In the genomic region with DNA sequence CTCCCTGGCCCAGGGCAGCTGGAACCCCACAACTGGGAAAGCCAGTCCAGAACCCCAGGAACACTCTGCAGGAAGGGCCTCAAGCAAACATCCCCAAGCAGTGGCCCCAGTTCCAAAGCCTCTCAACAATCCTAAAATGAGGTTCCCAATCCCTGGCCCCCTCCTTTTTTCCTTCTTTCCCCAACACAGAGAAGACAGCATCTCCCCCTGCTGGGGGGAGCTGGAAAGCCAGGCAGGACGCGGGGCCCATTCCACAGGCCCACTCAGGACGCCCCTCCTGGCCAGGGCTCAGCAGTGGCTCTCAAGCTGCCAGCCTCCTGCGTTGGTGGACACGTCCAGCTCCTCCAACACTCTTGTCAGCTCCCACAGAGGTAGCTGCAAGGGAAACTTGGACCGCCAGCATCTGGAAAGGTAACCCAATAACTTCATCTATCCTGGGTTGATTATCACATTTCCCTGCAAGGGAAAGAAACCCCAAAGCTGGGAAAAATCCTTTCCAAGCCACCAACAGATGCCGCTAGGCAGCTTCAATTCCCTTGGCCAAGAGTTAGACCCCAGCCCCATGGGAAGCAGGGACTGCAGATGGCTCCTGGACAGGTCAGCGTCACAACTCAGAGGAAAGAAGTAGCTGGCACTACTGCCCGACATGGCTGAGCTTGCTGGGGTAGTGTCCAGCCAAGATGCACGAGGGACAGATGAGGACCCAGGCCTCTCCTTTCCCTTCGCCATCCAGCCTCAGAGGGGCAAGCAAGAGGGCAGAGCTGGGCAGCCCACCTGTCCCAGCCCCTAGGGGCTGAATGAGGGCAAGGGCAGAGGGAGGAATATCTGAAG, we compare ENCODE assay signal across 8 cellular contexts. TPM values are rescaled to one million over a fixed set of nuclear protein-coding genes. Genes with fewer than 3 reads are reported as not detected.
A peak's percentile ranks its signal among the peaks of the same experiment; 100 is the strongest.
DNase-seq lines count a peak whose midpoint lies in the region; ATAC-seq and TF ChIP-seq lines count a peak whose summit lies in the region.

No MANE protein-coding gene starts in this region.

- H3K9me3 Mint-ChIP-seq in osteocyte (ENCODE audit: unreplicated experiment) = no peaks in the 10 kb centered on the region

- peaks cover 8% of the 10 kb centered on the region for H3K36me3 Mint-ChIP-seq in osteocyte (ENCODE audit: unreplicated experiment)

- no peak overlapping the region for H3K27ac Mint-ChIP-seq in osteocyte (ENCODE audit: unreplicated experiment)

- DNase-seq in activated CD4-positive, alpha-beta T cell treated with anti-CD3 and anti-CD28 coated beads for 48 hours = peak; percentile 40
- no peak for DNase-seq in activated CD4-positive, alpha-beta T cell treated with anti-CD3 and anti-CD28 coated beads, Interleukin-2, amount 50 U/mL, for 4 hours
- DNase-seq in OCI-M1 (lab: John Stamatoyannopoulos, UW) (peak; percentile 54), dedifferentiated amniotic fluid mesenchymal stem cell (ENCODE audit: extremely low spot score) (peak; percentile 32), osteocyte (ENCODE audit: extremely low spot score, unreplicated experiment) (no peak), KG1 (lab: John Stamatoyannopoulos, UW) (no peak), pons (ENCODE audit: low spot score) (no peak)

- peak; percentile 81 for TF ChIP-seq CTCF in osteocyte (IDR thresholded peaks at IDR 0.05)

- no peaks in the 10 kb centered on the region for H3K27me3 Mint-ChIP-seq in osteocyte (ENCODE audit: unreplicated experiment)

- H3K4me1 Mint-ChIP-seq in osteocyte (ENCODE audit: unreplicated experiment) = peaks cover 12% of the 10 kb centered on the region

- no peak overlapping the region for H3K4me3 Mint-ChIP-seq in osteocyte (ENCODE audit: unreplicated experiment)

- ATAC-seq in GM19463 (IDR thresholded peaks at IDR 0.05; ENCODE audit: unreplicated experiment) = no peak

RNA-seq across cellular contexts. Expression of a gene that starts 7.6 kb away (rescaled TPM):
- total RNA-seq in osteocyte = 42.0 and 44.4 TPM in 2 replicates

RNA-seq across cellular contexts. Expression of a gene that starts 25.9 kb away (rescaled TPM):
- 2.2 and 2.3 TPM in 2 replicates for total RNA-seq in osteocyte

RNA-seq across cellular contexts. Expression of a gene that starts 45.3 kb away (rescaled TPM):
- 60.3 TPM in 2 replicates for total RNA-seq in osteocyte

RNA-seq across cellular contexts. Expression of a gene that starts 49.3 kb away (rescaled TPM):
- 49.3 and 49.5 TPM in 2 replicates for total RNA-seq in osteocyte

RNA-seq across cellular contexts. Expression of a gene that starts 54.7 kb away (rescaled TPM):
- not detected in 2 replicates for total RNA-seq in osteocyte

Comparison
In these comparisons a context has a peak if more than half of its experiments do, and no peak if none do; other contexts are left out.
1. DNase-seq: peak in activated CD4-positive, alpha-beta T cell treated with anti-CD3 and anti-CD28 coated beads for 48 hours (single experiment), OCI-M1 (single experiment) and dedifferentiated amniotic fluid mesenchymal stem cell (single experiment); none in activated CD4-positive, alpha-beta T cell treated with anti-CD3 and anti-CD28 coated beads, Interleukin-2, amount 50 U/mL, for 4 hours (0 of 2), osteocyte (single experiment), KG1 (single experiment) and pons (single experiment).